Comparison of ENCODE assay signal across 25 cellular contexts in the genomic region with DNA sequence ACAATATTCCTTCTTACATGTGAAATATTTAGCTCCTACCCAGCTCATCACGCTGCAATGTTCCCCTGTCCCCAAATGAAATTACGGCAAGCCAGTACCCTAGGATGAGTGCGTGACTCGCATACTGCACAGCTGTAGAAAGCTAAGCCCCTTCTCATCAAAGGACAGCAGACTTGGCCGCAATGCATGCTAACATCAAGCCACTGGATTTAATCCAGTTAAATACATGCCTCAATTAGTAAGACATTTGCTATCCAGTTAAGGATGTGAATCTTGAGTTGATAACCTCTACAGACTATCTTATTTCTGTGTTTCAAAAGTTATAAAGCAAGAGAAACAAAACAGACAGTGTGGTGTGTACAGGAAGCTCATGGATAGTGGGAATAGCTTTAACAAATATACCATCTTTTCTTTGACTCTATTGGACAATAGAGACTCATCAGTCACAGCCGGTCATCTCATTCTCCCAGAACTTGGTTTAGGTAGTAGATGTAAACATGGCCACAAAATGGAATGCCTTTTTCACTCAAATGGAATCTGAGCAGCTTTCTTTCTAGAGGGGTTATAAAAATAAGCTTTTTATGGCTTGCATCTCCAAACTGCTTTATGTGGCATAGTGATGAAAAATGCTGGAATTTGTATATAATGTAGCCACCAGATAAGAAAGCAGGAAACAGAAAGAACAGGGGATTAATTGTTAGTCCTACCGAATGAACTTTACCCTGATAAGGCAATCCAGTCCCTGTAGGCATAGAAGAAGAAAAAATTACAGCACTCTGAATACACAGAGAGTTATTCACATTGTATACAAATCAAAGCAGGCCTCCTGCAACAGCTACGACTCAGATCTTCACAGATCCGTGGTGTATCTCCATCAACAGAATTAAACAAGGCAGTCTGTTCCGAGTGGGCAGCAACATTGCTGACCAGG.
DNase-seq lines count a peak whose midpoint lies in the region; ATAC-seq, FAIRE-seq and TF ChIP-seq lines count a peak whose summit lies in the region.
"Had no signal": no experiment of that assay in that cellular context is flagged by ENCODE, and none has a peak within 500 bp of the region (broad histone marks: within the 10 kb centered on the region; RNA-seq: fewer than 3 reads in every experiment).

No MANE protein-coding gene starts in this region.

- peak overlapping the region; percentile 79 for H3K56ac ChIP-seq in IMR-90 (ENCODE audit: extremely low read depth, insufficient read depth, low read length)

- TF ChIP-seq RAD21 in A549 (conservative IDR thresholded peaks at IDR 0.05 in 1 of 2, IDR thresholded peaks at IDR 0.05 in 1 of 2): no peak
- no peak for TF ChIP-seq RAD21 in IMR-90 (IDR thresholded peaks at IDR 0.05; ENCODE audit: low read length)

- H3K9me3 ChIP-seq in A549 (no peaks in the 10 kb centered on the region), IMR-90 (ENCODE audit: control insufficient read depth, insufficient read depth, low read length) (no peaks in the 10 kb centered on the region), right lobe of liver (no peaks in the 10 kb centered on the region), mammary epithelial cell (replicated peaks; ENCODE audit: insufficient read depth, low read length) (no peaks in the 10 kb centered on the region)
- H3K9me3 ChIP-seq: tibial artery had no signal

- H3K4me1 Mint-ChIP-seq in brain (peaks cover 94% of the 10 kb centered on the region), endothelial cell (ENCODE audit: unreplicated experiment) (peaks cover 14% of the 10 kb centered on the region)
- H3K4me1 Mint-ChIP-seq: activated CD4-positive, alpha-beta memory T cell treated with anti-CD3 and anti-CD28 coated beads, Interleukin-2, amount 10 ng/mL, durations not matched to agents 7 days and 5 days; activated naive CD4-positive, alpha-beta T cell treated with anti-CD3 and anti-CD28 coated beads, Interleukin-2, amount 50 U/mL, for 24 hours; stimulated activated naive B cell treated with anti-CD40 and anti-IgM and Interleukin-4, amounts not matched to agents 10 μg/mL and 1 μg/mL and 100 μg/mL, for 72 hours; T-helper 17 cell had no signal

- no peak overlapping the region for H3K27ac ChIP-seq in A549
- peak overlapping the region; percentile 88 for H3K27ac ChIP-seq in IMR-90 (ENCODE audit: insufficient read depth, low read length)
- H3K27ac ChIP-seq in right lobe of liver: no peak overlapping the region
- no peak overlapping the region for H3K27ac ChIP-seq in mammary epithelial cell (ENCODE audit: insufficient read depth, low read depth, low read length)
- H3K27ac ChIP-seq: BLaER1 treated with 17β-estradiol and CSF1 and Interleukin-3, amounts not matched to agents 10 nM and 100 nM; HL-60; tibial artery had no signal

- peaks cover 3% of the 10 kb centered on the region; the same call in 1 of the 2 replicates for H3K9me1 ChIP-seq in IMR-90 (ENCODE audit: insufficient read depth, low read length)

- H4K20me1 ChIP-seq in IMR-90 (ENCODE audit: insufficient read depth, low read length) (no peaks in the 10 kb centered on the region), mammary epithelial cell (ENCODE audit: insufficient read depth, low read length) (no peaks in the 10 kb centered on the region)
- H4K20me1 ChIP-seq: BLaER1 treated with 17β-estradiol and CSF1 and Interleukin-3, amounts not matched to agents 10 nM and 100 nM had no signal

- H3K27me3 Mint-ChIP-seq in brain: peaks cover 4% of the 10 kb centered on the region
- H3K27me3 Mint-ChIP-seq in endothelial cell (ENCODE audit: unreplicated experiment): peaks cover 1% of the 10 kb centered on the region
- H3K27me3 Mint-ChIP-seq: activated naive CD4-positive, alpha-beta T cell treated with anti-CD3 and anti-CD28 coated beads, Interleukin-2, amount 50 U/mL, for 24 hours; dendritic cell treated with granulocyte-macrophage colony-stimulating factor and Interleukin-4, amounts not matched to agents 40 ng/mL and 50 ng/mL, for 4 days had no signal

- H3K4me3 Mint-ChIP-seq in brain (no peak overlapping the region), endothelial cell (ENCODE audit: unreplicated experiment) (no peak overlapping the region)
- H3K4me3 Mint-ChIP-seq: activated CD4-positive, alpha-beta memory T cell treated with anti-CD3 and anti-CD28 coated beads, Interleukin-2, amount 10 ng/mL, durations not matched to agents 7 days and 5 days; activated naive CD4-positive, alpha-beta T cell treated with anti-CD3 and anti-CD28 coated beads, Interleukin-2, amount 50 U/mL, for 24 hours; activated T-cell treated with anti-CD3 and anti-CD28 coated beads, Interleukin-2, amount 50 U/mL, for 4 hours; dendritic cell treated with granulocyte-macrophage colony-stimulating factor and Interleukin-4, amounts not matched to agents 40 ng/mL and 50 ng/mL, for 4 days; stimulated activated naive B cell treated with anti-CD40 and anti-IgM and Interleukin-4, amounts not matched to agents 10 μg/mL and 1 μg/mL and 100 μg/mL, for 72 hours; T-helper 17 cell had no signal

- H2BK120ac ChIP-seq in IMR-90 (ENCODE audit: low read depth, low read length): peak overlapping the region; percentile 90

- no peak for TF ChIP-seq CTCF in A549 (IDR thresholded peaks at IDR 0.05)
- TF ChIP-seq CTCF in IMR-90 (conservative IDR thresholded peaks at IDR 0.05; ENCODE audit: low read depth, low read length): no peak
- no peak for TF ChIP-seq CTCF in brain (conservative IDR thresholded peaks at IDR 0.05)
- TF ChIP-seq CTCF in right lobe of liver (IDR thresholded peaks at IDR 0.05): no peak
- no peak for TF ChIP-seq CTCF in mammary epithelial cell (conservative IDR thresholded peaks at IDR 0.05 in 1 of 2, IDR thresholded peaks at IDR 0.05 in 1 of 2; ENCODE audit: extremely low read depth in 1 of 2, insufficient read depth in 1 of 2, low read depth in 1 of 2, low read length in 2 of 2)
- no peak for TF ChIP-seq CTCF in endothelial cell (IDR thresholded peaks at IDR 0.05; ENCODE audit: unreplicated experiment)

- intact Hi-C loops in IMR-90 (cut with micrococcal nuclease) (loop anchor here (2.0 to 5.0 kb wide), 2 partner anchors 35 to 53 kb away; no protein-coding TSS in a partner anchor), right lobe of liver (cut with DNase I) (no loop called here), mammary epithelial cell (cut with micrococcal nuclease) (no loop called here)

- H2AFZ ChIP-seq in IMR-90 (replicated peaks; ENCODE audit: low read length, poor library complexity): peak overlapping the region; percentile 3
- H2AFZ ChIP-seq in mammary epithelial cell (ENCODE audit: low read depth, low read length): no peak overlapping the region

- peak overlapping the region in 3 of 5 experiments; percentile 25 to 82 (median 39) for H3K27ac Mint-ChIP-seq in brain
- no peak overlapping the region for H3K27ac Mint-ChIP-seq in endothelial cell (ENCODE audit: unreplicated experiment)
- H3K27ac Mint-ChIP-seq: activated CD4-positive, alpha-beta memory T cell treated with anti-CD3 and anti-CD28 coated beads, Interleukin-2, amount 10 ng/mL, durations not matched to agents 7 days and 5 days; activated naive CD4-positive, alpha-beta T cell treated with anti-CD3 and anti-CD28 coated beads, Interleukin-2, amount 50 U/mL, for 24 hours; dendritic cell treated with granulocyte-macrophage colony-stimulating factor and Interleukin-4, amounts not matched to agents 40 ng/mL and 50 ng/mL, for 4 days; stimulated activated naive B cell treated with anti-CD40 and anti-IgM and Interleukin-4, amounts not matched to agents 10 μg/mL and 1 μg/mL and 100 μg/mL, for 72 hours; T-helper 17 cell had no signal

- peak overlapping the region; percentile 58 for H2AK9ac ChIP-seq in IMR-90 (replicated peaks; ENCODE audit: low read depth, low read length, poor library complexity)

- FAIRE-seq in A549 (lab: Jason Lieb, UNC): no peak
- FAIRE-seq: K562 had no signal

- in situ Hi-C loops in IMR-90 (cut with MboI; ENCODE audit: low sequenced_read_pairs): no loop called here
- in situ Hi-C loops in mammary epithelial cell (cut with MboI; ENCODE audit: low sequenced_read_pairs in 2 of 2): no loop called here

- dilution Hi-C loops in IMR-90 (cut with HindIII; ENCODE audit: low sequenced_read_pairs, unreplicated experiment): no loop called here
- dilution Hi-C loops in mammary epithelial cell (cut with HindIII; ENCODE audit: low sequenced_read_pairs): no loop called here

- no peaks in the 10 kb centered on the region for H3K79me2 ChIP-seq in mammary epithelial cell (ENCODE audit: insufficient read depth, low read length)

- peak overlapping the region; percentile 70 for H3K18ac ChIP-seq in IMR-90 (ENCODE audit: low read depth, low read length)

- TF ChIP-seq EP300 in A549 (IDR thresholded peaks at IDR 0.05): no peak

- H3K4ac ChIP-seq in IMR-90 (ENCODE audit: low read depth, low read length): peak overlapping the region; percentile 90

- H3K4me2 ChIP-seq in A549: peak overlapping the region; percentile 27; the same call in 2 of the 3 replicates
- peak overlapping the region; percentile 67 for H3K4me2 ChIP-seq in IMR-90 (ENCODE audit: low read depth, low read length)
- no peak overlapping the region for H3K4me2 ChIP-seq in mammary epithelial cell (ENCODE audit: insufficient read depth, low read depth, low read length)
- H3K4me2 ChIP-seq: BLaER1 treated with 17β-estradiol and CSF1 and Interleukin-3, amounts not matched to agents 10 nM and 100 nM had no signal

- H3K36me3 ChIP-seq in IMR-90 (ENCODE audit: control insufficient read depth, insufficient read depth, low read length): no peaks in the 10 kb centered on the region
- H3K36me3 ChIP-seq in right lobe of liver: no peaks in the 10 kb centered on the region
- H3K36me3 ChIP-seq in mammary epithelial cell (ENCODE audit: insufficient read depth, low read length): peaks cover 2% of the 10 kb centered on the region
- H3K36me3 ChIP-seq: BLaER1 treated with 17β-estradiol and CSF1 and Interleukin-3, amounts not matched to agents 10 nM and 100 nM; tibial artery had no signal

- peak overlapping the region; percentile 61 for H4K5ac ChIP-seq in IMR-90 (ENCODE audit: low read depth, low read length)

- peak overlapping the region; percentile 86 for H2BK5ac ChIP-seq in IMR-90 (ENCODE audit: low read depth, low read length, poor library complexity, severe bottlenecking)

- CTCF ChIA-PET in A549 (lab: Yijun Ruan, JAX): no interaction called here
- CTCF ChIA-PET in IMR-90 (lab: Yijun Ruan, JAX): no interaction called here
- CTCF ChIA-PET in mammary epithelial cell (lab: Charles Lee; ENCODE audit: low non-redundant PET): no interaction called here

- H3K36me3 Mint-ChIP-seq in brain: peaks cover 2% of the 10 kb centered on the region
- no peaks in the 10 kb centered on the region for H3K36me3 Mint-ChIP-seq in endothelial cell (ENCODE audit: low read depth, unreplicated experiment)
- H3K36me3 Mint-ChIP-seq: activated naive CD4-positive, alpha-beta T cell treated with anti-CD3 and anti-CD28 coated beads, Interleukin-2, amount 50 U/mL, for 24 hours; stimulated activated naive B cell treated with anti-CD40 and anti-IgM and Interleukin-4, amounts not matched to agents 10 μg/mL and 1 μg/mL and 100 μg/mL, for 72 hours had no signal

- H3K14ac ChIP-seq in IMR-90 (replicated peaks; ENCODE audit: low read depth, low read length): peak overlapping the region; percentile 55

- no TSS peak for BruUV-seq in IMR-90 (replicated peaks; lab: Mats Ljungman, UMichigan)
- no TSS peak for BruUV-seq in mammary epithelial cell (replicated peaks; lab: Mats Ljungman, UMichigan)

- WGBS in A549 (ENCODE audit: missing lambda C conversion rate): 77% methylated on average over 10 of the region's 10 CpGs
- WGBS in IMR-90 (ENCODE audit: extremely low coverage in 2 of 2, insufficient read length in 1 of 2), 2 experiments: 93% methylated on average over 3 of the region's 10 CpGs; no CpG with 5 or more reads in 1 of the 2 experiments
- WGBS in right lobe of liver (ENCODE audit: insufficient coverage, low coverage, low lambda C conversion rate, missing lambda C conversion rate): 69% methylated on average over 9 of the region's 10 CpGs
- WGBS in mammary epithelial cell (ENCODE audit: low coverage, missing lambda C conversion rate): 97% methylated on average over 10 of the region's 10 CpGs

- H2AK5ac ChIP-seq in IMR-90 (ENCODE audit: low read depth, low read length): peak overlapping the region; percentile 82

- peak overlapping the region; percentile 88 for H3K23ac ChIP-seq in IMR-90 (ENCODE audit: low read depth, low read length)

- TF ChIP-seq POLR2A in A549 (IDR thresholded peaks at IDR 0.05; ENCODE audit: low read length): no peak
- TF ChIP-seq POLR2A in IMR-90 (IDR thresholded peaks at IDR 0.05; ENCODE audit: low read depth, low read length): no peak
- TF ChIP-seq POLR2A in right lobe of liver (IDR thresholded peaks at IDR 0.05): no peak

- peak overlapping the region; percentile 81 for H4K91ac ChIP-seq in IMR-90 (ENCODE audit: insufficient read depth, low read depth, low read length)

- H3K9ac ChIP-seq in IMR-90 (ENCODE audit: low read depth, low read length): peak overlapping the region; percentile 32; the same call in 1 of the 2 replicates
- H3K9ac ChIP-seq in mammary epithelial cell (ENCODE audit: insufficient read depth, low read length): no peak overlapping the region
- H3K9ac ChIP-seq: BLaER1 treated with 17β-estradiol and CSF1 and Interleukin-3, amounts not matched to agents 10 nM and 100 nM had no signal

- H3K4me3 ChIP-seq in A549 (no peak overlapping the region), IMR-90 (ENCODE audit: insufficient read depth, low read depth, low read length) (peak overlapping the region; percentile 2; the same call in 1 of the 2 replicates), right lobe of liver (no peak overlapping the region), mammary epithelial cell (replicated peaks in 1 of 3; ENCODE audit: insufficient read depth in 1 of 3, low read depth in 2 of 3, low read length in 3 of 3) (no peak overlapping the region)
- H3K4me3 ChIP-seq: BLaER1 treated with 17β-estradiol and CSF1 and Interleukin-3, amounts not matched to agents 10 nM and 100 nM; K562; tibial artery had no signal

- H4K8ac ChIP-seq in IMR-90 (ENCODE audit: low read depth in 2 of 2, low read length in 2 of 2): peak overlapping the region; percentile 89 to 90

- peak overlapping the region; percentile 90 for H2BK15ac ChIP-seq in IMR-90 (ENCODE audit: low read depth, low read length)

- H3K27me3 ChIP-seq in IMR-90 (ENCODE audit: control insufficient read depth, insufficient read depth, low read length) (no peaks in the 10 kb centered on the region), right lobe of liver (no peaks in the 10 kb centered on the region), mammary epithelial cell (ENCODE audit: insufficient read depth, low read length) (no peaks in the 10 kb centered on the region)
- H3K27me3 ChIP-seq: BLaER1 treated with 17β-estradiol and CSF1 and Interleukin-3, amounts not matched to agents 10 nM and 100 nM; tibial artery had no signal

- DNase-seq in A549 (ENCODE audit: low read depth in 1 of 2, low spot score in 1 of 2) (no peak), IMR-90 (peak; percentile 91), right lobe of liver (no peak), mammary epithelial cell (no peak), endothelial cell (ENCODE audit: low spot score) (no peak), hippocampal formation (lab: John Stamatoyannopoulos, UW) (no peak)
- DNase-seq: 8988T; activated CD4-positive, alpha-beta memory T cell treated with anti-CD3 and anti-CD28 coated beads, Interleukin-2, amount 10 ng/mL, durations not matched to agents 7 days and 5 days; activated T-cell treated with anti-CD3 and anti-CD28 coated beads, Interleukin-2, amount 50 U/mL, for 4 hours; DND-41; erythroblast; mesendoderm; NCI-H2081 treated with DMSO at 0.1 percent for 48 hours; NCI-H524 treated with DMSO at 0.1 percent for 48 hours; Right ventricle myocardium superior; stimulated activated naive B cell treated with anti-CD40 and anti-IgM and Interleukin-4, amounts not matched to agents 10 μg/mL and 1 μg/mL and 100 μg/mL, for 72 hours; T-helper 17 cell; tibial artery had no signal

- POLR2A ChIA-PET in A549 (lab: Yijun Ruan, JAX) (no interaction called here), IMR-90 (lab: Charles Lee; ENCODE audit: unreplicated experiment) (interaction anchor here (1.0 kb wide), 1 partner anchor 10 kb away, joined by 4 read pairs; no protein-coding TSS in a partner anchor)

- H2BK20ac ChIP-seq in IMR-90 (ENCODE audit: low read depth, low read length): peak overlapping the region; percentile 84

- ATAC-seq in A549 (peak in 1 of 2 experiments; percentile 41; a peak in 1 of 6 replicates), IMR-90 (ENCODE audit: low read depth) (peak; percentile 88), right lobe of liver (peak in 3 of 4 donors; percentile 12 to 91 (median 35)), esophagus mucosa (no peak)
- ATAC-seq: activated T-cell treated with anti-CD3 and anti-CD28 coated beads, Interleukin-2, amount 50 U/mL, for 4 hours; K562; stimulated activated naive B cell treated with anti-CD40 and anti-IgM and Interleukin-4, amounts not matched to agents 10 μg/mL and 1 μg/mL and 100 μg/mL, for 72 hours; T-helper 17 cell had no signal

- peaks cover 4 to 7% of the 10 kb centered on the region in 2 experiments; a peak in 1 of 4 replicates for H3K79me1 ChIP-seq in IMR-90 (ENCODE audit: low read depth in 1 of 2, low read length in 2 of 2)

- H3K4me1 ChIP-seq in A549 (peaks cover 5% of the 10 kb centered on the region; the same call in 1 of the 3 replicates), IMR-90 (ENCODE audit: control insufficient read depth, insufficient read depth, low read length) (peaks cover 14% of the 10 kb centered on the region), right lobe of liver (peaks cover 0 to 3% (median 0%) of the 10 kb centered on the region in 4 donors), mammary epithelial cell (ENCODE audit: insufficient read depth, low read length) (no peaks in the 10 kb centered on the region)
- H3K4me1 ChIP-seq: BLaER1 treated with 17β-estradiol and CSF1 and Interleukin-3, amounts not matched to agents 10 nM and 100 nM; tibial artery had no signal

- H3K9me3 Mint-ChIP-seq in brain (no peaks in the 10 kb centered on the region), endothelial cell (ENCODE audit: unreplicated experiment) (no peaks in the 10 kb centered on the region)
- H3K9me3 Mint-ChIP-seq: activated CD4-positive, alpha-beta memory T cell treated with anti-CD3 and anti-CD28 coated beads, Interleukin-2, amount 10 ng/mL, durations not matched to agents 7 days and 5 days; activated naive CD4-positive, alpha-beta T cell treated with anti-CD3 and anti-CD28 coated beads, Interleukin-2, amount 50 U/mL, for 24 hours; activated T-cell treated with anti-CD3 and anti-CD28 coated beads, Interleukin-2, amount 50 U/mL, for 4 hours; dendritic cell treated with granulocyte-macrophage colony-stimulating factor and Interleukin-4, amounts not matched to agents 40 ng/mL and 50 ng/mL, for 4 days had no signal
